ENCODE assay signal across 14 cellular contexts in genomic region chr1:16068356-16069270, GRCh38. TPM values are rescaled to one million over a fixed set of nuclear protein-coding genes. Genes with fewer than 3 reads are reported as not detected.
A peak's percentile ranks its signal among the peaks of the same experiment; 100 is the strongest.
DNase-seq lines count a peak whose midpoint lies in the region; ATAC-seq, FAIRE-seq and TF ChIP-seq lines count a peak whose summit lies in the region.
"Had no signal": no experiment of that assay in that cellular context is flagged by ENCODE, and none has a peak within 500 bp of the region (broad histone marks: within the 10 kb centered on the region; RNA-seq: fewer than 3 reads in every experiment).

No MANE protein-coding gene starts in this region.

- H3K36me3 Mint-ChIP-seq in activated naive CD4-positive, alpha-beta T cell treated with anti-CD3 and anti-CD28 coated beads, Interleukin-2, amount 10 ng/mL, durations not matched to agents 7 days and 5 days, result no peaks in the 10 kb centered on the region

- no peak overlapping the region for H2BK15ac ChIP-seq in IMR-90 (ENCODE audit: low read depth, low read length)

- H2AK9ac ChIP-seq in IMR-90 (replicated peaks; ENCODE audit: low read depth, low read length, poor library complexity), result no peak overlapping the region

- TF ChIP-seq RAD21 in IMR-90 (IDR thresholded peaks at IDR 0.05; ENCODE audit: low read length), result no peak

- H3K36me3 ChIP-seq in IMR-90 (ENCODE audit: control insufficient read depth, insufficient read depth, low read length) (no peaks in the 10 kb centered on the region), lung (ENCODE audit: control insufficient read depth in 2 of 2, insufficient read depth in 2 of 2, low read length in 2 of 2) (no peaks in the 10 kb centered on the region)
- H3K36me3 ChIP-seq: BE2C, suprapubic skin had no signal

- H4K8ac ChIP-seq in IMR-90 (ENCODE audit: low read depth in 2 of 2, low read length in 2 of 2), result no peak overlapping the region

- H3K4me2 ChIP-seq in IMR-90 (ENCODE audit: low read depth, low read length), result no peak overlapping the region

- H3K9me1 ChIP-seq in IMR-90 (ENCODE audit: insufficient read depth, low read length), result no peaks in the 10 kb centered on the region

- dilution Hi-C loops in IMR-90 (cut with HindIII; ENCODE audit: low sequenced_read_pairs, unreplicated experiment), result no loop called here

- ATAC-seq in IMR-90 (ENCODE audit: low read depth), result peak; percentile 45
- ATAC-seq in esophagus mucosa, result peak; percentile 19
- no peak for ATAC-seq in lung (ENCODE audit: insufficient read depth, low FRiP score)
- ATAC-seq in GM19351 (IDR thresholded peaks at IDR 0.05; ENCODE audit: unreplicated experiment), result no peak

- H3K27me3 ChIP-seq in IMR-90 (ENCODE audit: control insufficient read depth, insufficient read depth, low read length) (peaks cover 30% of the 10 kb centered on the region), lung (ENCODE audit: control insufficient read depth, insufficient read depth) (peaks cover 4% of the 10 kb centered on the region)
- H3K27me3 ChIP-seq: BE2C had no signal

- H4K20me1 ChIP-seq in IMR-90 (ENCODE audit: insufficient read depth, low read length), result no peaks in the 10 kb centered on the region; the same call in 1 of the 2 replicates

- POLR2A ChIA-PET in IMR-90 (lab: Charles Lee; ENCODE audit: unreplicated experiment), result no interaction called here

- H2AK5ac ChIP-seq in IMR-90 (ENCODE audit: low read depth, low read length), result no peak overlapping the region

- no peak overlapping the region for H2BK5ac ChIP-seq in IMR-90 (ENCODE audit: low read depth, low read length, poor library complexity, severe bottlenecking)

- FAIRE-seq in GM19239 (lab: Jason Lieb, UNC), result no peak

- peak overlapping the region; percentile 10 for H2AFZ ChIP-seq in IMR-90 (replicated peaks; ENCODE audit: low read length, poor library complexity)

- H3K23ac ChIP-seq in IMR-90 (ENCODE audit: low read depth, low read length), result no peak overlapping the region

- no peak overlapping the region for H3K9ac ChIP-seq in IMR-90 (ENCODE audit: low read depth, low read length)

- no peak for TF ChIP-seq CTCF in IMR-90 (conservative IDR thresholded peaks at IDR 0.05; ENCODE audit: low read depth, low read length)
- TF ChIP-seq CTCF in lung (IDR thresholded peaks at IDR 0.05; ENCODE audit: control extremely low read depth, extremely low read depth), result no peak

- H3K79me1 ChIP-seq in IMR-90 (ENCODE audit: low read depth in 1 of 2, low read length in 2 of 2), result no peaks in the 10 kb centered on the region

- intact Hi-C loops in IMR-90 (cut with micrococcal nuclease), result no loop called here

- DNase-seq in ACHN (peak; percentile 12), IMR-90 (peak; percentile 20), lung (ENCODE audit: low spot score) (peak; percentile 64), NCI-H748 treated with DMSO at 0.1 percent for 48 hours (lab: John Stamatoyannopoulos, UW) (no peak), GM19239 (ENCODE audit: insufficient read length, low spot score) (no peak)
- DNase-seq in activated naive CD4-positive, alpha-beta T cell treated with anti-CD3 and anti-CD28 coated beads, Interleukin-2, amount 10 ng/mL, durations not matched to agents 7 days and 5 days, result no peak
- DNase-seq: BE2C, NCI-H1694 had no signal

- no peak overlapping the region for H2BK20ac ChIP-seq in IMR-90 (ENCODE audit: low read depth, low read length)

- no peak overlapping the region for H4K91ac ChIP-seq in IMR-90 (ENCODE audit: insufficient read depth, low read depth, low read length)

- no peak overlapping the region for H4K5ac ChIP-seq in IMR-90 (ENCODE audit: low read depth, low read length)

- peaks cover 79% of the 10 kb centered on the region for H3K27me3 Mint-ChIP-seq in activated naive CD4-positive, alpha-beta T cell treated with anti-CD3 and anti-CD28 coated beads, Interleukin-2, amount 10 ng/mL, durations not matched to agents 7 days and 5 days

- no peak overlapping the region for H3K14ac ChIP-seq in IMR-90 (replicated peaks; ENCODE audit: low read depth, low read length)

- CTCF ChIA-PET in IMR-90 (lab: Yijun Ruan, JAX), result interaction anchor here (0.6 to 1.1 kb wide), 2 partner anchors 14 to 246 kb away, joined by 3 read pairs; no protein-coding TSS in a partner anchor
- CTCF ChIA-PET in activated naive CD4-positive, alpha-beta T cell treated with anti-CD3 and anti-CD28 coated beads, Interleukin-2, amount 10 ng/mL, durations not matched to agents 7 days and 5 days (lab: Charles Lee), result interaction anchor here (0.5 to 5.3 kb wide), 3 partner anchors 10 to 266 kb away, joined by 3 to 42 read pairs (median 3); no protein-coding TSS in a partner anchor

- H3K18ac ChIP-seq in IMR-90 (ENCODE audit: low read depth, low read length), result no peak overlapping the region

- H3K4me3 ChIP-seq in IMR-90 (ENCODE audit: insufficient read depth, low read depth, low read length) (no peak overlapping the region), lung (no peak overlapping the region)
- H3K4me3 ChIP-seq: suprapubic skin had no signal

- H3K27ac Mint-ChIP-seq in activated naive CD4-positive, alpha-beta T cell treated with anti-CD3 and anti-CD28 coated beads, Interleukin-2, amount 10 ng/mL, durations not matched to agents 7 days and 5 days, result no peak overlapping the region

- H3K4me1 ChIP-seq in IMR-90 (ENCODE audit: control insufficient read depth, insufficient read depth, low read length), result peaks cover 4% of the 10 kb centered on the region; the same call in 1 of the 2 replicates
- peaks cover 0 to 4% of the 10 kb centered on the region in 2 donors for H3K4me1 ChIP-seq in lung (ENCODE audit: control insufficient read depth in 2 of 2, insufficient read depth in 2 of 2, low read length in 2 of 2)
- H3K4me1 ChIP-seq: BE2C had no signal

- H2BK120ac ChIP-seq in IMR-90 (ENCODE audit: low read depth, low read length), result no peak overlapping the region

- H3K56ac ChIP-seq in IMR-90 (ENCODE audit: extremely low read depth, insufficient read depth, low read length), result no peak overlapping the region

- BruUV-seq in IMR-90 (replicated peaks; lab: Mats Ljungman, UMichigan), result no TSS peak

- H3K4me3 Mint-ChIP-seq in activated naive CD4-positive, alpha-beta T cell treated with anti-CD3 and anti-CD28 coated beads, Interleukin-2, amount 10 ng/mL, durations not matched to agents 7 days and 5 days, result no peak overlapping the region

- 87% methylated on average over 3 of the region's 11 CpGs; no CpG with 5 or more reads in 1 of the 2 experiments for WGBS in IMR-90 (ENCODE audit: extremely low coverage in 2 of 2, insufficient read length in 1 of 2), 2 experiments
- 60 to 69% methylated on average over 11 of the region's 11 CpGs for WGBS in lung, 2 donors

- H3K4ac ChIP-seq in IMR-90 (ENCODE audit: low read depth, low read length), result no peak overlapping the region

- TF ChIP-seq POLR2A in IMR-90 (IDR thresholded peaks at IDR 0.05; ENCODE audit: low read depth, low read length), result no peak

- H3K27ac ChIP-seq in IMR-90 (ENCODE audit: insufficient read depth, low read length) (no peak overlapping the region), lung (ENCODE audit: low read depth in 1 of 2, low read length in 1 of 2) (no peak overlapping the region)
- H3K27ac ChIP-seq: suprapubic skin, VCaP had no signal

- H3K9me3 ChIP-seq in IMR-90 (ENCODE audit: control insufficient read depth, insufficient read depth, low read length), result no peaks in the 10 kb centered on the region
- no peaks in the 10 kb centered on the region for H3K9me3 ChIP-seq in lung (ENCODE audit: control insufficient read depth in 2 of 2, insufficient read depth in 1 of 2, low read length in 1 of 2)
- H3K9me3 ChIP-seq: BE2C, suprapubic skin had no signal

- in situ Hi-C loops in ACHN (cut with HindIII; ENCODE audit: low pct_ligation_motif_present, low pct_unique_long_range_greater_than_20kb, low sequenced_read_pairs), result no loop called here
- in situ Hi-C loops in IMR-90 (cut with MboI; ENCODE audit: low sequenced_read_pairs), result no loop called here

- no peaks in the 10 kb centered on the region for H3K9me3 Mint-ChIP-seq in activated naive CD4-positive, alpha-beta T cell treated with anti-CD3 and anti-CD28 coated beads, Interleukin-2, amount 10 ng/mL, durations not matched to agents 7 days and 5 days

- H3K4me1 Mint-ChIP-seq in activated naive CD4-positive, alpha-beta T cell treated with anti-CD3 and anti-CD28 coated beads, Interleukin-2, amount 10 ng/mL, durations not matched to agents 7 days and 5 days, result peaks cover 59% of the 10 kb centered on the region

TF ChIP-seq in IMR-90, 13 proteins besides CTCF, POLR2A, EP300 and RAD21 (continues in another document):
- no peak for TF ChIP-seq FOS (IDR thresholded peaks at IDR 0.05; ENCODE audit: low read depth, low read length)

RNA-seq across cellular contexts. Expression of gene FAM131C, which starts 4.8 kb away (rescaled TPM):
- 0.18 and 0.28 TPM in 2 replicates for total RNA-seq in IMR-90 (2012; rRNA removed)
- 0.56 and 1.0 TPM in 2 replicates for polyA plus RNA-seq in IMR-90 (2012; rRNA removed)
- 0.57 and 1.4 TPM in 2 replicates for polyA plus RNA-seq in IMR-90 (2012; cell fraction: cytosol; rRNA removed)
- polyA plus RNA-seq in IMR-90 (2012; cell fraction: nucleus; rRNA removed; ENCODE audit: low replicate concordance), result 0.32 and 0.89 TPM in 2 replicates
- 0.80 TPM for total RNA-seq in esophagus mucosa
- not detected for total RNA-seq in lung
- not detected for polyA plus RNA-seq in lung
- total RNA-seq: dermis microvascular lymphatic vessel endothelial cell, OCI-LY7 had no signal

RNA-seq across cellular contexts. Expression of gene CLCNKB, which starts 25.0 kb away (rescaled TPM):
- total RNA-seq in IMR-90 (2012; rRNA removed) (not detected in 2 replicates), esophagus mucosa (not detected), lung (1 to 10 TPM in 1 of 2 donors, under 1 TPM in 1; 0.37 to 1.9 TPM)
- polyA plus RNA-seq in IMR-90 (2012; rRNA removed) (0.09 and 0.11 TPM in 2 replicates), lung (under 1 TPM; 0.06 to 0.22 TPM)
- 0.14 and 0.41 TPM in 2 replicates for polyA plus RNA-seq in IMR-90 (2012; cell fraction: cytosol; rRNA removed)
- 0.70 and 0.76 TPM in 2 replicates for polyA plus RNA-seq in IMR-90 (2012; cell fraction: nucleus; rRNA removed; ENCODE audit: low replicate concordance)
- total RNA-seq: OCI-LY7 had no signal

RNA-seq across cellular contexts. Expression of gene CLCNKA, which starts 46.8 kb away (rescaled TPM):
- not detected in 2 replicates for total RNA-seq in IMR-90 (2012; rRNA removed)
- 0.05 TPM in 1 of 2 replicates, not detected in the other for polyA plus RNA-seq in IMR-90 (2012; rRNA removed)
- 0.07 and 0.16 TPM in 2 replicates for polyA plus RNA-seq in IMR-90 (2012; cell fraction: cytosol; rRNA removed)
- polyA plus RNA-seq in IMR-90 (2012; cell fraction: nucleus; rRNA removed; ENCODE audit: low replicate concordance), result 0.76 and 1.0 TPM in 2 replicates
- 0.08 TPM for total RNA-seq in esophagus mucosa
- 1 to 10 TPM in 1 of 2 donors, not detected in 1; 1.3 TPM for total RNA-seq in lung
- polyA plus RNA-seq in lung, result under 1 TPM; 0.10 to 0.17 TPM
- total RNA-seq: dermis microvascular lymphatic vessel endothelial cell, OCI-LY7 had no signal

RNA-seq across cellular contexts. Expression of gene HSPB7, which starts 50.8 kb away (rescaled TPM):
- total RNA-seq in IMR-90 (2012; rRNA removed) (0.54 and 0.56 TPM in 2 replicates), esophagus mucosa (1.6 TPM), lung (10 to 100 TPM in 1 of 2 donors, 1 to 10 TPM in 1; 2.4 to 34.2 TPM)
- polyA plus RNA-seq in IMR-90 (2012; rRNA removed) (3.0 and 4.3 TPM in 2 replicates), lung (10 to 100 TPM; 11.2 to 11.5 TPM)
- polyA plus RNA-seq in IMR-90 (2012; cell fraction: cytosol; rRNA removed), result 2.7 and 5.1 TPM in 2 replicates
- polyA plus RNA-seq in IMR-90 (2012; cell fraction: nucleus; rRNA removed; ENCODE audit: low replicate concordance), result 3.0 and 6.7 TPM in 2 replicates
- total RNA-seq: dermis microvascular lymphatic vessel endothelial cell, OCI-LY7 had no signal

Comparison
In these comparisons a context has a peak if more than half of its experiments do, and no peak if none do; other contexts are left out.
1. DNase-seq: peak in ACHN (single experiment), IMR-90 (single experiment) and lung (single experiment); none in NCI-H748 treated with DMSO at 0.1 percent for 48 hours (single experiment), GM19239 (single experiment) and activated naive CD4-positive, alpha-beta T cell treated with anti-CD3 and anti-CD28 coated beads, Interleukin-2, amount 10 ng/mL, durations not matched to agents 7 days and 5 days (single experiment).
2. ATAC-seq: peak in IMR-90 (single experiment) and esophagus mucosa (single experiment); none in lung (single experiment) and GM19351 (single experiment).